Comparison of ENCODE assay signal across 1 cellular context in the genomic region with DNA sequence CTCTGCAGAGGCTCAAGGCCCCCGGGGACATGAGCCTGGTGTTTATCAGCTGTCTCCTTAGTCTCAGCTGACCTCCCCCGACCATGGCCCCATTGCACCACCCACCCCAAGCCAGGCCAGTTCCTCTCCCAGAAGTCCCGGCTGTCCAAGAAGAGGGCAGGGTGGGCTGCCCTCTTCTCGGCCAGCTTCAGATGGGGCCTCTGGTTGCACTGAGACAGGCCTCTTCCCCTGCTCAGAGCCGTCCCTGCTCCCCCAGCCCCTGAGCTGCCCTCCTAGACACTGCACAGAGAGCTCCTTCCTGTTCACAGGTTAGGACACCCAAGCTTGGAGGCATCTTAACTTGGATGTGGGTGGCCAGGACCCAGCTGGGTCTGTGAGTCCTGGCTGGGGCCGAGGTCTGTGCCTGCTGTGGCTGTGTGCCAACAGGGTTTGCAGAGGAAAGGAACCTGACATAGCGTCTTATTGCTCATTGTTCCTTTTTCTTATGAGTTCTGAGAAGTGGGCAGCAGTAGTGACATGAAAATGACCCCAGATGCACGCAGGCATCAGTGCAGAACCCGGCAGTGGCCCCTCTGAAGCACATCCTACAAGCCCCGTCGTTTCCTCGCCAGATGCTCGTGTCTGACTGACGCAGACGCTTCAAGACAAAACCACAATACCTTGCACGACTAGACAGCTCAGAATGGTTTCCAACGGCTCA.
TF ChIP-seq lines count a peak whose summit lies in the region.

No MANE protein-coding gene starts in this region.

TF ChIP-seq in GM23338, 12 proteins besides CTCF, POLR2A, EP300 and RAD21 (continued from another document):
- TF ChIP-seq, protein P1, sequence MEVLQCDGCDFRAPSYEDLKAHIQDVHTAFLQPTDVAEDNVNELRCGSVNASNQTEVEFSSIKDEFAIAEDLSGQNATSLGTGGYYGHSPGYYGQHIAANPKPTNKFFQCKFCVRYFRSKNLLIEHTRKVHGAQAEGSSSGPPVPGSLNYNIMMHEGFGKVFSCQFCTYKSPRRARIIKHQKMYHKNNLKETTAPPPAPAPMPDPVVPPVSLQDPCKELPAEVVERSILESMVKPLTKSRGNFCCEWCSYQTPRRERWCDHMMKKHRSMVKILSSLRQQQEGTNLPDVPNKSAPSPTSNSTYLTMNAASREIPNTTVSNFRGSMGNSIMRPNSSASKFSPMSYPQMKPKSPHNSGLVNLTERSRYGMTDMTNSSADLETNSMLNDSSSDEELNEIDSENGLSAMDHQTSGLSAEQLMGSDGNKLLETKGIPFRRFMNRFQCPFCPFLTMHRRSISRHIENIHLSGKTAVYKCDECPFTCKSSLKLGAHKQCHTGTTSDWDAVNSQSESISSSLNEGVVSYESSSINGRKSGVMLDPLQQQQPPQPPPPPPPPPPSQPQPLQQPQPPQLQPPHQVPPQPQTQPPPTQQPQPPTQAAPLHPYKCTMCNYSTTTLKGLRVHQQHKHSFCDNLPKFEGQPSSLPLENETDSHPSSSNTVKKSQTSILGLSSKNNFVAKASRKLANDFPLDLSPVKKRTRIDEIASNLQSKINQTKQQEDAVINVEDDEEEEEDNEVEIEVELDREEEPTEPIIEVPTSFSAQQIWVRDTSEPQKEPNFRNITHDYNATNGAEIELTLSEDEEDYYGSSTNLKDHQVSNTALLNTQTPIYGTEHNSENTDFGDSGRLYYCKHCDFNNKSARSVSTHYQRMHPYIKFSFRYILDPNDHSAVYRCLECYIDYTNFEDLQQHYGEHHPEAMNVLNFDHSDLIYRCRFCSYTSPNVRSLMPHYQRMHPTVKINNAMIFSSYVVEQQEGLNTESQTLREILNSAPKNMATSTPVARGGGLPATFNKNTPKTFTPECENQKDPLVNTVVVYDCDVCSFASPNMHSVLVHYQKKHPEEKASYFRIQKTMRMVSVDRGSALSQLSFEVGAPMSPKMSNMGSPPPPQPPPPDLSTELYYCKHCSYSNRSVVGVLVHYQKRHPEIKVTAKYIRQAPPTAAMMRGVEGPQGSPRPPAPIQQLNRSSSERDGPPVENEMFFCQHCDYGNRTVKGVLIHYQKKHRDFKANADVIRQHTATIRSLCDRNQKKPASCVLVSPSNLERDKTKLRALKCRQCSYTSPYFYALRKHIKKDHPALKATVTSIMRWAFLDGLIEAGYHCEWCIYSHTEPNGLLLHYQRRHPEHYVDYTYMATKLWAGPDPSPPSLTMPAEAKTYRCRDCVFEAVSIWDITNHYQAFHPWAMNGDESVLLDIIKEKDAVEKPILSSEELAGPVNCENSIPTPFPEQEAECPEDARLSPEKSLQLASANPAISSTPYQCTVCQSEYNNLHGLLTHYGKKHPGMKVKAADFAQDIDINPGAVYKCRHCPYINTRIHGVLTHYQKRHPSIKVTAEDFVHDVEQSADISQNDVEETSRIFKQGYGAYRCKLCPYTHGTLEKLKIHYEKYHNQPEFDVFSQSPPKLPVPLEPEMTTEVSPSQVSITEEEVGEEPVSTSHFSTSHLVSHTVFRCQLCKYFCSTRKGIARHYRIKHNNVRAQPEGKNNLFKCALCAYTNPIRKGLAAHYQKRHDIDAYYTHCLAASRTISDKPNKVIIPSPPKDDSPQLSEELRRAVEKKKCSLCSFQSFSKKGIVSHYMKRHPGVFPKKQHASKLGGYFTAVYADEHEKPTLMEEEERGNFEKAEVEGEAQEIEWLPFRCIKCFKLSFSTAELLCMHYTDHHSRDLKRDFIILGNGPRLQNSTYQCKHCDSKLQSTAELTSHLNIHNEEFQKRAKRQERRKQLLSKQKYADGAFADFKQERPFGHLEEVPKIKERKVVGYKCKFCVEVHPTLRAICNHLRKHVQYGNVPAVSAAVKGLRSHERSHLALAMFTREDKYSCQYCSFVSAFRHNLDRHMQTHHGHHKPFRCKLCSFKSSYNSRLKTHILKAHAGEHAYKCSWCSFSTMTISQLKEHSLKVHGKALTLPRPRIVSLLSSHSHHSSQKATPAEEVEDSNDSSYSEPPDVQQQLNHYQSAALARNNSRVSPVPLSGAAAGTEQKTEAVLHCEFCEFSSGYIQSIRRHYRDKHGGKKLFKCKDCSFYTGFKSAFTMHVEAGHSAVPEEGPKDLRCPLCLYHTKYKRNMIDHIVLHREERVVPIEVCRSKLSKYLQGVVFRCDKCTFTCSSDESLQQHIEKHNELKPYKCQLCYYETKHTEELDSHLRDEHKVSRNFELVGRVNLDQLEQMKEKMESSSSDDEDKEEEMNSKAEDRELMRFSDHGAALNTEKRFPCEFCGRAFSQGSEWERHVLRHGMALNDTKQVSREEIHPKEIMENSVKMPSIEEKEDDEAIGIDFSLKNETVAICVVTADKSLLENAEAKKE (CRISPR knock-in tag; IDR thresholded peaks at IDR 0.05): no peak
- TF ChIP-seq, protein P2, sequence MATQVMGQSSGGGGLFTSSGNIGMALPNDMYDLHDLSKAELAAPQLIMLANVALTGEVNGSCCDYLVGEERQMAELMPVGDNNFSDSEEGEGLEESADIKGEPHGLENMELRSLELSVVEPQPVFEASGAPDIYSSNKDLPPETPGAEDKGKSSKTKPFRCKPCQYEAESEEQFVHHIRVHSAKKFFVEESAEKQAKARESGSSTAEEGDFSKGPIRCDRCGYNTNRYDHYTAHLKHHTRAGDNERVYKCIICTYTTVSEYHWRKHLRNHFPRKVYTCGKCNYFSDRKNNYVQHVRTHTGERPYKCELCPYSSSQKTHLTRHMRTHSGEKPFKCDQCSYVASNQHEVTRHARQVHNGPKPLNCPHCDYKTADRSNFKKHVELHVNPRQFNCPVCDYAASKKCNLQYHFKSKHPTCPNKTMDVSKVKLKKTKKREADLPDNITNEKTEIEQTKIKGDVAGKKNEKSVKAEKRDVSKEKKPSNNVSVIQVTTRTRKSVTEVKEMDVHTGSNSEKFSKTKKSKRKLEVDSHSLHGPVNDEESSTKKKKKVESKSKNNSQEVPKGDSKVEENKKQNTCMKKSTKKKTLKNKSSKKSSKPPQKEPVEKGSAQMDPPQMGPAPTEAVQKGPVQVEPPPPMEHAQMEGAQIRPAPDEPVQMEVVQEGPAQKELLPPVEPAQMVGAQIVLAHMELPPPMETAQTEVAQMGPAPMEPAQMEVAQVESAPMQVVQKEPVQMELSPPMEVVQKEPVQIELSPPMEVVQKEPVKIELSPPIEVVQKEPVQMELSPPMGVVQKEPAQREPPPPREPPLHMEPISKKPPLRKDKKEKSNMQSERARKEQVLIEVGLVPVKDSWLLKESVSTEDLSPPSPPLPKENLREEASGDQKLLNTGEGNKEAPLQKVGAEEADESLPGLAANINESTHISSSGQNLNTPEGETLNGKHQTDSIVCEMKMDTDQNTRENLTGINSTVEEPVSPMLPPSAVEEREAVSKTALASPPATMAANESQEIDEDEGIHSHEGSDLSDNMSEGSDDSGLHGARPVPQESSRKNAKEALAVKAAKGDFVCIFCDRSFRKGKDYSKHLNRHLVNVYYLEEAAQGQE (IDR thresholded peaks at IDR 0.05; ENCODE audit: unreplicated experiment): no peak
TF ChIP-seq in GM23338: peak in this region for 0.
